8 cellular contexts compared by ENCODE assay signal in the genomic region with DNA sequence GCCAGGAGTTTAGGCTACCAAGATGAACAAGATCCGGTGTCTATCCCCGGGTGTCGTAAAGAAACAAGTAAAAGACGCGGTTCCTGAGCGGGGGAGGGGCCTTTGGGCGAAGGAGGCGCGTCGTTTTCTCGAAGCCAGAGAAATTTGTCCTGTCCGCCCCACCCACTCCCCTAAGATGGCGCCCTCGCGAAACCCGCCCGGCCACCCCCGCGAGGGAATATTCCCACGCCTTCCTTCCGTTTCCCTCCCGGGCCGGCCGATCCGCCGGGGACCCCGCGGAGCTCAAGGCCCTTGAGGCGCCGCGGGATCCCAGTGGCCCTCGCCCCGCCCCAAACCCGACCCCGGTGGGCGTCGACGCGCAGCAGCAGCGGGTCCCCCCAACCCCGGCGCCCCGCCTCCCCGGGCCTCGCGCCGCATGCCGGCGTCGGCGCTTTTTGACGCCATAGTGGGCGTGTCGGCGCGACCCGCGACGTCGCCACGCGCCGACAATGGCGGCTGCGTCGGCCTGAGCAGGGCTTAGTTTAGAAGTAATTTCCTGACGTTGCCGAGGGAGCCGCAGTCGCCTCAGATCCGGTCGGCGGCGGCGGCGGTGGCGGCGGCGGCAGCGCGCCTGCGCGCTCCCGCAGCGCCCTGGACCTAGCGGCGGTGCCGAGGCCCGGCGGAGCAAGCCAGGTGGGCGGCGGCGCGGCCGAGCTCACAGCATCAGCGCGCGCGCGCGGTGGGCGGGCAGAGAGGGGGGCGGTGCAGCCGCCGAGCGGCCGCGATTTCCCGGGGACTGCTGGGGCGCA. TPM values are rescaled to one million over a fixed set of nuclear protein-coding genes. Genes with fewer than 3 reads are reported as not detected.
DNase-seq lines count a peak whose midpoint lies in the region; ATAC-seq and TF ChIP-seq lines count a peak whose summit lies in the region.

No MANE protein-coding gene starts in this region.

- DNase-seq in AG04450 (ENCODE audit: low read depth, low spot score) (peak; percentile 45), NCI-H2196 treated with DMSO at 0.1 percent for 48 hours (lab: John Stamatoyannopoulos, UW; ENCODE audit: unreplicated experiment) (peak; percentile 59), WERI-Rb-1 (peak; percentile 78), breast epithelium (ENCODE audit: low spot score in 2 of 2) (peak; percentile 76 to 81), iPS-NIHi11 (ENCODE audit: low spot score) (peak; percentile 73)

- CTCF ChIA-PET in AG04450 (lab: Charles Lee), result interaction anchor here (0.7 kb wide), 1 partner anchor 92 kb away, joined by 3 read pairs; no protein-coding TSS in a partner anchor

- ATAC-seq in GM18907 (IDR thresholded peaks at IDR 0.05; ENCODE audit: unreplicated experiment) (peak; percentile 84), HG03135 (IDR thresholded peaks at IDR 0.05; ENCODE audit: unreplicated experiment) (peak; percentile 83)

- TF ChIP-seq CTCF in AG04450 (IDR thresholded peaks at IDR 0.05; ENCODE audit: low read depth, low read length) (no peak), WERI-Rb-1 (IDR thresholded peaks at IDR 0.05; ENCODE audit: low read depth, low read length) (no peak), breast epithelium (IDR thresholded peaks at IDR 0.05) (no peak)

- POLR2A ChIA-PET in AG04450 (lab: Yijun Ruan, JAX), result interaction anchor here (0.6 to 1.0 kb wide), 4 partner anchors 29 to 519 kb away, joined by 3 to 5 read pairs (median 3); no protein-coding TSS in a partner anchor

- peak overlapping the region; percentile 78 for H3K4me3 ChIP-seq in AG04450 (ENCODE audit: low read depth, low read length)
- peak overlapping the region; percentile 85 for H3K4me3 ChIP-seq in WERI-Rb-1 (ENCODE audit: low read depth, low read length)
- H3K4me3 ChIP-seq in breast epithelium, result peak overlapping the region; percentile 57 to 73 (median 60)
- H3K4me3 ChIP-seq in skin epidermis, result peak overlapping the region; percentile 50 to 77 (median 61)

- peak overlapping the region; percentile 93 for H3K27ac ChIP-seq in AG04450 (ENCODE audit: low read depth, low read length)
- peak overlapping the region; percentile 86 for H3K27ac ChIP-seq in WERI-Rb-1
- H3K27ac ChIP-seq in breast epithelium, result peak overlapping the region; percentile 95 to 98
- H3K27ac ChIP-seq in skin epidermis, result peak overlapping the region; percentile 84 to 97 (median 92)

- H3K36me3 ChIP-seq in WERI-Rb-1 (peaks cover 19% of the 10 kb centered on the region), breast epithelium (no peaks in the 10 kb centered on the region)

- no peaks in the 10 kb centered on the region for H3K9me3 ChIP-seq in AG04450 (ENCODE audit: control insufficient read depth, insufficient read depth, low read length)
- no peaks in the 10 kb centered on the region for H3K9me3 ChIP-seq in WERI-Rb-1 (ENCODE audit: severe bottlenecking)
- H3K9me3 ChIP-seq in breast epithelium, result no peaks in the 10 kb centered on the region

- H3K4me1 ChIP-seq in breast epithelium, result no peaks in the 10 kb centered on the region

- intact Hi-C loops in breast epithelium (cut with DNase I; ENCODE audit: low total_unique reads), result no loop called here

- TF ChIP-seq POLR2A in breast epithelium (IDR thresholded peaks at IDR 0.05), result no peak

- H3K27me3 ChIP-seq in AG04450 (ENCODE audit: control insufficient read depth, insufficient read depth, low read length) (no peaks in the 10 kb centered on the region), WERI-Rb-1 (ENCODE audit: insufficient read depth, low read depth, severe bottlenecking) (peaks cover 27% of the 10 kb centered on the region), breast epithelium (peaks cover 0 to 23% of the 10 kb centered on the region in 2 donors)

RNA-seq across cellular contexts. Expression of gene HTATSF1, which starts 0.4 kb away (rescaled TPM):
- 1.8 and 2.8 TPM in 2 replicates for polyA plus RNA-seq in AG04450 (2011; rRNA removed)
- polyA minus RNA-seq in AG04450 (2011; rRNA and poly(A)+ RNA removed), result 0.92 and 0.96 TPM in 2 replicates
- total RNA-seq in breast epithelium, result 10 to 100 TPM; 42.0 to 53.4 (median 52.2) TPM

RNA-seq across cellular contexts. Expression of gene BRS3, which starts 9.2 kb away (rescaled TPM):
- not detected in 2 replicates for polyA plus RNA-seq in AG04450 (2011; rRNA removed)
- polyA minus RNA-seq in AG04450 (2011; rRNA and poly(A)+ RNA removed), result not detected in 2 replicates
- total RNA-seq in breast epithelium, result not detected

RNA-seq across cellular contexts. Expression of gene VGLL1, which starts 35.1 kb away (rescaled TPM):
- polyA plus RNA-seq in AG04450 (2011; rRNA removed), result not detected in 2 replicates
- not detected in 2 replicates for polyA minus RNA-seq in AG04450 (2011; rRNA and poly(A)+ RNA removed)
- total RNA-seq in breast epithelium, result 1 to 10 TPM in 2 of 3 donors, not detected in 1; 2.5 to 3.9 TPM

Comparison
In these comparisons a context has a peak if more than half of its experiments do, and no peak if none do; other contexts are left out.
1. Peak in every context shown above with its lines: DNase-seq, ATAC-seq, H3K4me3 ChIP-seq and H3K27ac ChIP-seq.